ENCODE assay signal across 8 cellular contexts in genomic region chr17:82551779-82552457, GRCh38. TPM values are rescaled to one million over a fixed set of nuclear protein-coding genes. Genes with fewer than 3 reads are reported as not detected.
DNase-seq lines count a peak whose midpoint lies in the region; ATAC-seq, FAIRE-seq and TF ChIP-seq lines count a peak whose summit lies in the region.

No MANE protein-coding gene starts in this region.

- FAIRE-seq in D721Med (lab: Jason Lieb, UNC) = no peak

- H3K4me3 ChIP-seq in LNCaP clone FGC (ENCODE audit: low read depth, low read length) (no peak overlapping the region), left ventricle myocardium inferior (no peak overlapping the region)

- TF ChIP-seq CTCF in D721Med (IDR thresholded peaks at IDR 0.05; ENCODE audit: insufficient read depth, missing control alignments) (peak; percentile 64), LNCaP clone FGC (IDR thresholded peaks at IDR 0.05; ENCODE audit: control insufficient read depth, extremely low read depth, insufficient read depth) (peak; percentile 67), left ventricle myocardium inferior (IDR thresholded peaks at IDR 0.05; ENCODE audit: borderline replicate concordance) (peak; percentile 81)

- no peaks in the 10 kb centered on the region for H3K9me3 ChIP-seq in left ventricle myocardium inferior (replicated peaks)

- DNase-seq in D721Med (ENCODE audit: insufficient read length, low spot score) (peak; percentile 58), LNCaP clone FGC (ENCODE audit: low read depth) (no peak), SW480 (ENCODE audit: low spot score) (peak; percentile 63), left ventricle myocardium inferior (peak; percentile 69), NCI-H524 treated with DMSO at 0.1 percent for 48 hours (lab: John Stamatoyannopoulos, UW) (no peak)
- DNase-seq in stimulated activated CD4-positive, alpha-beta T cell treated with anti-CD3 and anti-CD28 coated beads, Interleukin-12 subunit alpha, Interleukin-12 subunit beta, amount 100 ng/mL, for 24 hours (ENCODE audit: low read depth in 2 of 2) = peak; percentile 47 to 73

- H3K4me1 ChIP-seq in left ventricle myocardium inferior = peaks cover 76% of the 10 kb centered on the region

- H3K36me3 ChIP-seq in left ventricle myocardium inferior = no peaks in the 10 kb centered on the region

- H3K36me3 Mint-ChIP-seq in activated naive CD4-positive, alpha-beta T cell treated with anti-CD3 and anti-CD28 coated beads, Interleukin-2, amount 50 U/mL, for 24 hours = no peaks in the 10 kb centered on the region

- peaks cover 41% of the 10 kb centered on the region for H3K4me1 Mint-ChIP-seq in activated naive CD4-positive, alpha-beta T cell treated with anti-CD3 and anti-CD28 coated beads, Interleukin-2, amount 50 U/mL, for 24 hours

- H3K4me3 Mint-ChIP-seq in activated naive CD4-positive, alpha-beta T cell treated with anti-CD3 and anti-CD28 coated beads, Interleukin-2, amount 50 U/mL, for 24 hours = no peak overlapping the region

- peak overlapping the region; percentile 75 for H3K27ac ChIP-seq in left ventricle myocardium inferior (replicated peaks)

- peak overlapping the region; percentile 55 for H3K27ac Mint-ChIP-seq in activated naive CD4-positive, alpha-beta T cell treated with anti-CD3 and anti-CD28 coated beads, Interleukin-2, amount 50 U/mL, for 24 hours

- intact Hi-C loops in left ventricle myocardium inferior (cut with micrococcal nuclease) = loop anchor here (10.0 kb wide), 1 partner anchor 57 kb away; no protein-coding TSS in a partner anchor

- H3K27me3 ChIP-seq in left ventricle myocardium inferior (ENCODE audit: low read depth) = no peaks in the 10 kb centered on the region

- ATAC-seq in GM21528 (IDR thresholded peaks at IDR 0.05; ENCODE audit: low FRiP score, unreplicated experiment) = peak; percentile 74

- H3K27me3 Mint-ChIP-seq in activated naive CD4-positive, alpha-beta T cell treated with anti-CD3 and anti-CD28 coated beads, Interleukin-2, amount 50 U/mL, for 24 hours = no peaks in the 10 kb centered on the region

- no peaks in the 10 kb centered on the region for H3K9me3 Mint-ChIP-seq in activated naive CD4-positive, alpha-beta T cell treated with anti-CD3 and anti-CD28 coated beads, Interleukin-2, amount 50 U/mL, for 24 hours

RNA-seq across cellular contexts. Expression of gene FOXK2, which starts 32.4 kb away (rescaled TPM):
- total RNA-seq in left ventricle myocardium inferior = 41.6 TPM

Comparison
In these comparisons a context has a peak if more than half of its experiments do, and no peak if none do; other contexts are left out.
1. DNase-seq: peak in D721Med (single experiment), SW480 (single experiment), left ventricle myocardium inferior (single experiment) and stimulated activated CD4-positive, alpha-beta T cell treated with anti-CD3 and anti-CD28 coated beads, Interleukin-12 subunit alpha, Interleukin-12 subunit beta, amount 100 ng/mL, for 24 hours (2 of 2); none in LNCaP clone FGC (single experiment) and NCI-H524 treated with DMSO at 0.1 percent for 48 hours (single experiment).
2. Peak in every context shown above with its lines, with median percentiles within 50 percentile points of each other: CTCF ChIP-seq.